Comparison of ENCODE assay signal across 34 cellular contexts in the genomic region with DNA sequence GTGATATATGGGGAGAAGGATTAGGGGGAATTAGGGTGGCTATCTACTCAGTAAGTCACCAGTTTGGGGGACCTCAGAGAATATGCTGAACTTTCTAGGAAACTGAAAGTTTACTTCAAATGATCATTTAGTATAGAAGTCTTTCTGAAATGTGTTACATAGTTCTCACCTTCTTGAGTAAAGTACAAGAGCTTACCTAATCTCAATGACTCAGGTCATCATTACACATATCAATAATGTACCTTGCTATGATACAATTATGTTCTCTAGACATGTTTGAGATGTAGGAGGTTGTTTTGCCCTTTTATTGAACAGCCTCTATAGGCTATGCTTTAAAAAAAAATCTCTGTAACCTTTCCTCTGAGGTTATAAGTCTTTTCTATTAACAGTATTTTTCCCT.
"Had no signal": no experiment of that assay in that cellular context is flagged by ENCODE, and none has a peak within 500 bp of the region (broad histone marks: within the 10 kb centered on the region; RNA-seq: fewer than 3 reads in every experiment).

No MANE protein-coding gene starts in this region.

- H3K4me3 ChIP-seq: MG63 had no signal

- H3K27ac ChIP-seq: KMS-11 had no signal

- H3K36me3 ChIP-seq: MG63 had no signal

- DNase-seq: Karpas-422, Kasumi-1, KG1, MG63, MM.1S, MV-4-11, NCI-H1048, NCI-H1092, NCI-H1092 treated with DMSO at 0.1 percent for 48 hours, NCI-H1105, NCI-H1105 treated with DMSO at 0.1 percent for 48 hours, NCI-H1417, NCI-H1417 treated with DMSO at 0.1 percent for 48 hours, NCI-H1436, NCI-H1436 treated with DMSO at 0.1 percent for 48 hours, NCI-H146, NCI-H1694, NCI-H1694 treated with DMSO at 0.1 percent for 48 hours, NCI-H187, NCI-H1930, NCI-H2029, NCI-H2029 treated with DMSO at 0.1 percent for 48 hours, NCI-H2081, NCI-H2081 treated with DMSO at 0.1 percent for 48 hours, NCI-H2107, NCI-H2171, NCI-H2171 treated with DMSO at 0.1 percent for 48 hours, NCI-H2227 treated with DMSO at 0.1 percent for 48 hours, NCI-H226, NCI-H345, NCI-H446, NCI-H446 treated with DMSO at 0.1 percent for 48 hours, NCI-H510A had no signal

- H3K9me3 ChIP-seq: MG63 had no signal

- H3K27me3 ChIP-seq: MG63 had no signal
